Comparison of ENCODE assay signal across 8 cellular contexts in genomic region chr3:85821130-85821756, GRCh38.
A peak's percentile ranks its signal among the peaks of the same experiment; 100 is the strongest.
DNase-seq lines count a peak whose midpoint lies in the region; ATAC-seq and TF ChIP-seq lines count a peak whose summit lies in the region.
"Had no signal": no experiment of that assay in that cellular context is flagged by ENCODE, and none has a peak within 500 bp of the region (broad histone marks: within the 10 kb centered on the region; RNA-seq: fewer than 3 reads in every experiment).

No MANE protein-coding gene starts in this region.

- intact Hi-C loops in thyroid gland (cut with DNase I), result no loop called here

- DNase-seq in NCI-H524 treated with DMSO at 0.1 percent for 48 hours (lab: John Stamatoyannopoulos, UW) (peak; percentile 17), epithelial cell of esophagus (ENCODE audit: low read depth) (peak; percentile 65), thyroid gland (peak; percentile 48 to 49), CD1c-positive myeloid dendritic cell (ENCODE audit: extremely low spot score) (no peak)
- DNase-seq: left cardiac atrium had no signal

- peak; percentile 91 for ATAC-seq in GM18511 (IDR thresholded peaks at IDR 0.05; ENCODE audit: unreplicated experiment)
- ATAC-seq in HG02885 (IDR thresholded peaks at IDR 0.05; ENCODE audit: poor library complexity, unreplicated experiment), result peak; percentile 91
- no peak for ATAC-seq in HG02973 (IDR thresholded peaks at IDR 0.05; ENCODE audit: unreplicated experiment)

- H3K36me3 ChIP-seq in thyroid gland, result no peaks in the 10 kb centered on the region

- H3K4me1 ChIP-seq in thyroid gland, result no peaks in the 10 kb centered on the region

- H3K27ac ChIP-seq in thyroid gland, result no peak overlapping the region

- WGBS in thyroid gland, 2 donors, result 63 to 69% methylated on average over 1 of the region's 1 CpG

- H3K4me3 ChIP-seq in epithelial cell of esophagus (ENCODE audit: low read length), result no peak overlapping the region
- no peak overlapping the region for H3K4me3 ChIP-seq in thyroid gland (replicated peaks in 1 of 3)

- TF ChIP-seq CTCF in epithelial cell of esophagus (IDR thresholded peaks at IDR 0.05; ENCODE audit: insufficient read depth, low read depth, low read length, missing control alignments), result peak; percentile 81
- TF ChIP-seq CTCF in thyroid gland (IDR thresholded peaks at IDR 0.05), result peak in 4 of 6 experiments; percentile 12 to 55 (median 43)

- H3K9me3 ChIP-seq in thyroid gland, result no peaks in the 10 kb centered on the region

- no peak for TF ChIP-seq POLR2A in thyroid gland (IDR thresholded peaks at IDR 0.05)

- H3K27me3 ChIP-seq in thyroid gland, result no peaks in the 10 kb centered on the region
